Comparison of ENCODE assay signal across 20 cellular contexts in the genomic region with DNA sequence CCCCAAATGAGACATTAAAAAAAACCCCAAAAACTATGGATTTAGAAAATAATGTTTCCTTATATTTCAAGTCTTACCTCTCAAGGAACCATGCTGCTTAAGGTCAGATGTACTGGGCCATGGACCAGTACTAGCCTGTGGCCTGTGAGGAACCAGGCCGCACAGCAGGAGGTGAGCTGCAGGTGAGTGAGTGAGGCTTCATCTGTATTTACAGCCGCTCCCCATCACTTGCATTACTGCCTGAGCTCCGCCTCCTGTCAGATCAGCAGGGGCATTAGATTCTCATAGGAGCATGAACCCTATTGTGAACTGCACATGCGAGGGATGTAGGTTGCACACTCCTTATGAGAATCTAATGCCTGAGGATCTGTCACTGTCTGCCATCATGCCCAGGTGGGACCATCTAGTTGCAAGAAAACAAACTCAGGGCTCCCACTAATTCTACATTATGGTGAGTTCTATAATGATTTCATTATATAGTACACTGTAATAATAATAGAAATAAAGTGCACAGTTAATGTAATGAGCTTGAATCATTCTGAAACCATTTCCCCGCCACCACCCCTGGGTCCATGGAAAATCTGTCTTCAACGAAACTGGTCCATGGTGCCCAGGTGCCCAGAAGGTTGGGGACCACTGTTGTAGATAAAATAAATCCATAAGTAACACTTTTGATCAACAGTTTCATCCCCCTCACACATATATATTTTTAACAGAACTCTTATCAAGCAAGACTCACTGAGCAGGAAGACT.
DNase-seq lines count a peak whose midpoint lies in the region; ATAC-seq, FAIRE-seq and TF ChIP-seq lines count a peak whose summit lies in the region.
"Had no signal": no experiment of that assay in that cellular context is flagged by ENCODE, and none has a peak within 500 bp of the region (broad histone marks: within the 10 kb centered on the region; RNA-seq: fewer than 3 reads in every experiment).

No MANE protein-coding gene starts in this region.

- RAD21 ChIA-PET in HCT116 (lab: Charles Lee; ENCODE audit: low non-redundant PET in 1 of 2, low total read pairs in 2 of 2, uncharacterized antibody in 2 of 2, unreplicated experiment in 2 of 2) = no interaction called here

- no peaks in the 10 kb centered on the region for H3K27me3 Mint-ChIP-seq in osteocyte (ENCODE audit: unreplicated experiment)
- H3K27me3 Mint-ChIP-seq in activated CD8-positive, alpha-beta memory T cell treated with anti-CD3 and anti-CD28 coated beads, Interleukin-2, amount 10 ng/mL, durations not matched to agents 7 days and 5 days = peaks cover 5% of the 10 kb centered on the region
- H3K27me3 Mint-ChIP-seq: stimulated activated naive B cell treated with anti-CD40 and anti-IgM and Interleukin-4, amounts not matched to agents 10 μg/mL and 1 μg/mL and 100 μg/mL, for 72 hours had no signal

- no peak for TF ChIP-seq POLR2A in HCT116 (IDR thresholded peaks at IDR 0.05; ENCODE audit: borderline replicate concordance, extremely low read depth, insufficient read depth, insufficient read length)

- H3K4me2 ChIP-seq in HCT116 (ENCODE audit: low read length) = peak overlapping the region; percentile 50
- H3K4me2 ChIP-seq: KMS-11 had no signal

- TF ChIP-seq RAD21 in HCT116 (IDR thresholded peaks at IDR 0.05; ENCODE audit: low read depth) = no peak

- TF ChIP-seq CTCF in HCT116 (IDR thresholded peaks at IDR 0.05 in 2 of 3, conservative IDR thresholded peaks at IDR 0.05 in 1 of 3; ENCODE audit: borderline replicate concordance in 1 of 3, insufficient read depth in 1 of 3, low read depth in 2 of 3, low read length in 2 of 3) = no peak
- no peak for TF ChIP-seq CTCF in kidney (IDR thresholded peaks at IDR 0.05; ENCODE audit: borderline replicate concordance, extremely low read depth, insufficient read depth)
- TF ChIP-seq CTCF in osteocyte (IDR thresholded peaks at IDR 0.05) = no peak
- TF ChIP-seq CTCF in WERI-Rb-1 (IDR thresholded peaks at IDR 0.05; ENCODE audit: low read depth, low read length) = no peak

- no peak for FAIRE-seq in kidney (lab: Jason Lieb, UNC)

- no peak for DNase-seq in HCT116 (ENCODE audit: low read depth, low spot score)
- no peak for DNase-seq in kidney
- DNase-seq in osteocyte (ENCODE audit: extremely low spot score, unreplicated experiment) = no peak
- DNase-seq in activated CD8-positive, alpha-beta memory T cell treated with anti-CD3 and anti-CD28 coated beads, Interleukin-2, amount 10 ng/mL, durations not matched to agents 7 days and 5 days = no peak
- DNase-seq in WERI-Rb-1 = no peak
- no peak for DNase-seq in NCI-H1105 treated with DMSO at 0.1 percent for 48 hours (lab: John Stamatoyannopoulos, UW)
- DNase-seq: activated CD8-positive, alpha-beta memory T cell treated with anti-CD3 and anti-CD28 coated beads for 24 hours; cortex of kidney; DND-41; NCI-H1105; NCI-H2171 treated with DMSO at 0.1 percent for 48 hours; RPMI8226; stimulated activated CD4-positive, alpha-beta T cell treated with anti-CD3 and anti-CD28 coated beads, Interleukin-12 subunit alpha, Interleukin-12 subunit beta, amount 100 ng/mL, for 4 hours; stimulated activated naive B cell treated with anti-CD40 and anti-IgM and Interleukin-4, amounts not matched to agents 10 μg/mL and 1 μg/mL and 100 μg/mL, for 72 hours had no signal

- CTCF ChIA-PET in HCT116 (lab: Charles Lee) = interaction anchor here (1.1 to 1.3 kb wide), 3 partner anchors 47 to 90 kb away, joined by 3 read pairs; no protein-coding TSS in a partner anchor
- CTCF ChIA-PET in activated CD8-positive, alpha-beta memory T cell treated with anti-CD3 and anti-CD28 coated beads, Interleukin-2, amount 10 ng/mL, durations not matched to agents 7 days and 5 days (lab: Charles Lee) = no interaction called here

- POLR2A ChIA-PET in HCT116 (lab: Charles Lee) = interaction anchor here (0.9 to 1.7 kb wide), 8 partner anchors 10 to 109 kb away, joined by 3 to 6 read pairs (median 4); a partner anchor contains a TSS

- H3K9me3 Mint-ChIP-seq in osteocyte (ENCODE audit: unreplicated experiment) = no peaks in the 10 kb centered on the region
- no peaks in the 10 kb centered on the region for H3K9me3 Mint-ChIP-seq in activated CD8-positive, alpha-beta memory T cell treated with anti-CD3 and anti-CD28 coated beads, Interleukin-2, amount 10 ng/mL, durations not matched to agents 7 days and 5 days (ENCODE audit: low read depth)
- H3K9me3 Mint-ChIP-seq: activated T-helper 17 cell treated with anti-CD3 and anti-CD28 coated beads, Interleukin-2, amount 50 U/mL, for 72 hours; stimulated activated naive B cell treated with anti-CD40 and anti-IgM and Interleukin-4, amounts not matched to agents 10 μg/mL and 1 μg/mL and 100 μg/mL, for 72 hours had no signal

- H3K27ac Mint-ChIP-seq in osteocyte (ENCODE audit: unreplicated experiment) = peak overlapping the region; percentile 89
- H3K27ac Mint-ChIP-seq in activated CD8-positive, alpha-beta memory T cell treated with anti-CD3 and anti-CD28 coated beads, Interleukin-2, amount 10 ng/mL, durations not matched to agents 7 days and 5 days = no peak overlapping the region
- H3K27ac Mint-ChIP-seq: activated T-helper 17 cell treated with anti-CD3 and anti-CD28 coated beads, Interleukin-2, amount 50 U/mL, for 72 hours; stimulated activated naive B cell treated with anti-CD40 and anti-IgM and Interleukin-4, amounts not matched to agents 10 μg/mL and 1 μg/mL and 100 μg/mL, for 72 hours had no signal

- peaks cover 24% of the 10 kb centered on the region for H3K4me1 Mint-ChIP-seq in osteocyte (ENCODE audit: unreplicated experiment)
- H3K4me1 Mint-ChIP-seq in activated CD8-positive, alpha-beta memory T cell treated with anti-CD3 and anti-CD28 coated beads, Interleukin-2, amount 10 ng/mL, durations not matched to agents 7 days and 5 days = no peaks in the 10 kb centered on the region
- H3K4me1 Mint-ChIP-seq: activated T-helper 17 cell treated with anti-CD3 and anti-CD28 coated beads, Interleukin-2, amount 50 U/mL, for 72 hours; stimulated activated naive B cell treated with anti-CD40 and anti-IgM and Interleukin-4, amounts not matched to agents 10 μg/mL and 1 μg/mL and 100 μg/mL, for 72 hours had no signal

- ATAC-seq in HCT116 (no peak), HG02852 (IDR thresholded peaks at IDR 0.05; ENCODE audit: unreplicated experiment) (no peak)
- ATAC-seq in activated CD8-positive, alpha-beta memory T cell treated with anti-CD3 and anti-CD28 coated beads, Interleukin-2, amount 10 ng/mL, durations not matched to agents 7 days and 5 days = no peak

- peak overlapping the region; percentile 19; the same call in 1 of the 2 replicates for H3K27ac ChIP-seq in HCT116 (ENCODE audit: low read depth, low read length)
- H3K27ac ChIP-seq in angular gyrus (ENCODE audit: low read depth, low read length) = peak overlapping the region; percentile 77
- peak overlapping the region; percentile 54 to 56 for H3K27ac ChIP-seq in kidney (ENCODE audit: low read depth in 2 of 2, low read length in 2 of 2)
- no peak overlapping the region for H3K27ac ChIP-seq in WERI-Rb-1
- H3K27ac ChIP-seq: C4-2B, KMS-11 had no signal

- H3K9me3 ChIP-seq in HCT116 (ENCODE audit: control insufficient read depth in 1 of 2, insufficient read depth in 1 of 2, low read depth in 1 of 2, low read length in 2 of 2) = no peaks in the 10 kb centered on the region
- H3K9me3 ChIP-seq in kidney (ENCODE audit: control insufficient read depth in 1 of 2, low read length in 2 of 2) = no peaks in the 10 kb centered on the region
- no peaks in the 10 kb centered on the region for H3K9me3 ChIP-seq in WERI-Rb-1 (ENCODE audit: severe bottlenecking)
- H3K9me3 ChIP-seq: upper lobe of left lung had no signal

- BruUV-seq in HCT116 (replicated peaks; lab: Mats Ljungman, UMichigan) = TSS peak; percentile 69

- no peak overlapping the region for H3K9ac ChIP-seq in HCT116 (ENCODE audit: low read length)
- H3K9ac ChIP-seq in kidney (ENCODE audit: low read length in 2 of 2) = no peak overlapping the region
- H3K9ac ChIP-seq: KMS-11 had no signal

- H3K27me3 ChIP-seq in HCT116 (ENCODE audit: insufficient read depth, low read length) = no peaks in the 10 kb centered on the region
- no peaks in the 10 kb centered on the region for H3K27me3 ChIP-seq in WERI-Rb-1 (ENCODE audit: insufficient read depth, low read depth, severe bottlenecking)
- H3K27me3 ChIP-seq: upper lobe of left lung had no signal

- H3K79me2 ChIP-seq in HCT116 (ENCODE audit: insufficient read depth, low read length) = 0 out of 2 replicates have a peak, but pooled peaks cover 4% of the 10 kb centered on the region

- H3K9me2 ChIP-seq in HCT116 (ENCODE audit: insufficient read depth) = no peaks in the 10 kb centered on the region

- H3K4me3 ChIP-seq in HCT116 (replicated peaks in 1 of 2; ENCODE audit: low read depth in 1 of 2, low read length in 2 of 2) (no peak overlapping the region), kidney (ENCODE audit: low read length in 2 of 2) (no peak overlapping the region), WERI-Rb-1 (ENCODE audit: low read depth, low read length) (no peak overlapping the region)
- H3K4me3 ChIP-seq: upper lobe of left lung had no signal

- H3K36me3 ChIP-seq in HCT116 (ENCODE audit: control insufficient read depth in 1 of 2, insufficient read depth in 2 of 2, low read length in 2 of 2) (peaks cover 0 to 29% of the 10 kb centered on the region in 2 experiments; a peak in 1 of 4 replicates), kidney (ENCODE audit: control insufficient read depth in 1 of 2, insufficient read depth in 2 of 2, low read length in 2 of 2) (peaks cover 17 to 30% of the 10 kb centered on the region in 2 donors), WERI-Rb-1 (peaks cover 34% of the 10 kb centered on the region)

- intact Hi-C loops in HCT116 (cut with micrococcal nuclease) = loop anchor here (5.0 to 10.0 kb wide), 2 partner anchors 137 to 369 kb away; no protein-coding TSS in a partner anchor
- intact Hi-C loops in kidney (cut with DNase I) = no loop called here

- H3K36me3 Mint-ChIP-seq in osteocyte (ENCODE audit: unreplicated experiment) = peaks cover 53% of the 10 kb centered on the region
- no peaks in the 10 kb centered on the region for H3K36me3 Mint-ChIP-seq in activated CD8-positive, alpha-beta memory T cell treated with anti-CD3 and anti-CD28 coated beads, Interleukin-2, amount 10 ng/mL, durations not matched to agents 7 days and 5 days
- H3K36me3 Mint-ChIP-seq: stimulated activated naive B cell treated with anti-CD40 and anti-IgM and Interleukin-4, amounts not matched to agents 10 μg/mL and 1 μg/mL and 100 μg/mL, for 72 hours had no signal

- H4K20me1 ChIP-seq in HCT116 (ENCODE audit: insufficient read depth) = no peaks in the 10 kb centered on the region

- no peak overlapping the region for H3K4me3 Mint-ChIP-seq in osteocyte (ENCODE audit: unreplicated experiment)
- no peak overlapping the region for H3K4me3 Mint-ChIP-seq in activated CD8-positive, alpha-beta memory T cell treated with anti-CD3 and anti-CD28 coated beads, Interleukin-2, amount 10 ng/mL, durations not matched to agents 7 days and 5 days
- H3K4me3 Mint-ChIP-seq: activated T-helper 17 cell treated with anti-CD3 and anti-CD28 coated beads, Interleukin-2, amount 50 U/mL, for 72 hours; stimulated activated naive B cell treated with anti-CD40 and anti-IgM and Interleukin-4, amounts not matched to agents 10 μg/mL and 1 μg/mL and 100 μg/mL, for 72 hours had no signal

- H2AFZ ChIP-seq in HCT116 (ENCODE audit: low read depth, low read length, poor library complexity, severe bottlenecking) = no peak overlapping the region

- peaks cover 6 to 35% of the 10 kb centered on the region in 2 experiments; a peak in 3 of 4 replicates for H3K4me1 ChIP-seq in HCT116 (ENCODE audit: control insufficient read depth in 1 of 2, insufficient read depth in 2 of 2, low read length in 2 of 2)
- peaks cover 18 to 21% of the 10 kb centered on the region in 2 donors for H3K4me1 ChIP-seq in kidney (ENCODE audit: control insufficient read depth in 1 of 2, insufficient read depth in 1 of 2, low read depth in 1 of 2, low read length in 2 of 2)
